In genomic region chr10:3149918-3150317, GRCh38 we compare ENCODE assay signal across 30 cellular contexts.
"Had no signal": no experiment of that assay in that cellular context is flagged by ENCODE, and none has a peak within 500 bp of the region (broad histone marks: within the 10 kb centered on the region; RNA-seq: fewer than 3 reads in every experiment).

No MANE protein-coding gene starts in this region.

- H3K4me1 Mint-ChIP-seq: activated naive CD4-positive, alpha-beta T cell treated with anti-CD3 and anti-CD28 coated beads, Interleukin-2, amount 50 U/mL, for 24 hours; activated naive CD8-positive, alpha-beta T cell treated with anti-CD3 and anti-CD28 coated beads, Interleukin-2, amount 10 ng/mL, durations not matched to agents 7 days and 5 days had no signal

- H3K27me3 ChIP-seq: ascending aorta, body of pancreas, breast epithelium, MG63, Peyer's patch had no signal

- H3K4me1 ChIP-seq: ascending aorta, body of pancreas, breast epithelium, Peyer's patch had no signal

- H3K9me3 ChIP-seq: ascending aorta, body of pancreas, breast epithelium, MG63, Peyer's patch had no signal

- H3K4me3 Mint-ChIP-seq: activated CD4-positive, alpha-beta memory T cell treated with anti-CD3 and anti-CD28 coated beads, Interleukin-2, amount 10 ng/mL, durations not matched to agents 7 days and 5 days; activated naive CD4-positive, alpha-beta T cell treated with anti-CD3 and anti-CD28 coated beads, Interleukin-2, amount 50 U/mL, for 24 hours; activated naive CD8-positive, alpha-beta T cell treated with anti-CD3 and anti-CD28 coated beads, Interleukin-2, amount 10 ng/mL, durations not matched to agents 7 days and 5 days had no signal

- H3K27ac ChIP-seq: ascending aorta, body of pancreas, breast epithelium, Peyer's patch, WERI-Rb-1 had no signal

- H3K27ac Mint-ChIP-seq: activated CD4-positive, alpha-beta memory T cell treated with anti-CD3 and anti-CD28 coated beads, Interleukin-2, amount 10 ng/mL, durations not matched to agents 7 days and 5 days; activated naive CD4-positive, alpha-beta T cell treated with anti-CD3 and anti-CD28 coated beads, Interleukin-2, amount 50 U/mL, for 24 hours; activated naive CD8-positive, alpha-beta T cell treated with anti-CD3 and anti-CD28 coated beads, Interleukin-2, amount 10 ng/mL, durations not matched to agents 7 days and 5 days; activated T-helper 2 cell treated with anti-CD3 and anti-CD28 coated beads, Interferon-gamma antibody, Interleukin-2, Interleukin-4, amounts not matched to agents 10 μg/mL and 5 μg/mL and 100 μg/mL, durations not matched to agents 14 hours and 24 hours and 36 hours had no signal

- ATAC-seq: body of pancreas, PC-3, SK-N-SH treated with all-trans-retinoic acid at 6 μM for 48 hours had no signal

- H3K27me3 Mint-ChIP-seq: activated CD4-positive, alpha-beta memory T cell treated with anti-CD3 and anti-CD28 coated beads, Interleukin-2, amount 10 ng/mL, durations not matched to agents 7 days and 5 days; activated naive CD4-positive, alpha-beta T cell treated with anti-CD3 and anti-CD28 coated beads, Interleukin-2, amount 50 U/mL, for 24 hours; activated naive CD8-positive, alpha-beta T cell treated with anti-CD3 and anti-CD28 coated beads, Interleukin-2, amount 10 ng/mL, durations not matched to agents 7 days and 5 days had no signal

- H3K9me3 Mint-ChIP-seq: activated CD4-positive, alpha-beta memory T cell treated with anti-CD3 and anti-CD28 coated beads, Interleukin-2, amount 10 ng/mL, durations not matched to agents 7 days and 5 days; activated naive CD4-positive, alpha-beta T cell treated with anti-CD3 and anti-CD28 coated beads, Interleukin-2, amount 50 U/mL, for 24 hours; activated naive CD8-positive, alpha-beta T cell treated with anti-CD3 and anti-CD28 coated beads, Interleukin-2, amount 10 ng/mL, durations not matched to agents 7 days and 5 days; activated T-helper 2 cell treated with anti-CD3 and anti-CD28 coated beads, Interferon-gamma antibody, Interleukin-2, Interleukin-4, amounts not matched to agents 10 μg/mL and 5 μg/mL and 100 μg/mL, durations not matched to agents 14 hours and 24 hours and 36 hours had no signal

- DNase-seq: activated CD4-positive, alpha-beta memory T cell treated with anti-CD3 and anti-CD28 coated beads, Interleukin-2, amount 10 ng/mL, durations not matched to agents 7 days and 5 days; activated CD4-positive, alpha-beta T cell treated with anti-CD3 and anti-CD28 coated beads for 1 hour; activated CD4-positive, alpha-beta T cell treated with anti-CD3 and anti-CD28 coated beads for 48 hours; activated CD4-positive, CD25-positive, alpha-beta regulatory T cell; activated naive CD8-positive, alpha-beta T cell treated with anti-CD3 and anti-CD28 coated beads, Interleukin-2, amount 10 ng/mL, durations not matched to agents 7 days and 5 days; amygdala; body of pancreas; Kasumi-1; KG1; MG63; NCI-H1048; NCI-H1436 treated with DMSO at 0.1 percent for 48 hours; NCI-H1694 treated with DMSO at 0.1 percent for 48 hours; NCI-H2029; NCI-H345; NCI-H524 treated with DMSO at 0.1 percent for 48 hours; NK-92 treated with Interleukin-12 subunit alpha and Interleukin-12 subunit beta, amount 100 ng/mL, for 24 hours; PC-3; RPMI8226; SHP77 treated with DMSO at 0.1 percent for 48 hours; T-helper 1 cell; T-helper 2 cell; T-helper 9 cell; WERI-Rb-1 had no signal

- H3K4me3 ChIP-seq: ascending aorta, body of pancreas, breast epithelium, MG63, Peyer's patch had no signal
